In genomic region chr6:141482773-141483172, GRCh38 we compare ENCODE assay signal across 8 cellular contexts.
DNase-seq lines count a peak whose midpoint lies in the region; ATAC-seq, FAIRE-seq and TF ChIP-seq lines count a peak whose summit lies in the region.

No MANE protein-coding gene starts in this region.

- H3K27ac Mint-ChIP-seq in T-helper 17 cell (peak overlapping the region; percentile 95), endothelial cell (ENCODE audit: unreplicated experiment) (no peak overlapping the region)

- H3K36me3 ChIP-seq in A673 (ENCODE audit: insufficient read depth, low read length, poor library complexity, severe bottlenecking) (no peaks in the 10 kb centered on the region), HCT116 (ENCODE audit: control insufficient read depth in 1 of 2, insufficient read depth in 2 of 2, low read length in 2 of 2) (no peaks in the 10 kb centered on the region), kidney (ENCODE audit: control insufficient read depth in 1 of 2, insufficient read depth in 2 of 2, low read length in 2 of 2) (no peaks in the 10 kb centered on the region)

- no peaks in the 10 kb centered on the region for H3K9me3 Mint-ChIP-seq in endothelial cell (ENCODE audit: unreplicated experiment)

- H3K27ac ChIP-seq in A673 (ENCODE audit: low read depth, low read length, poor library complexity, severe bottlenecking) = peak overlapping the region; percentile 78
- H3K27ac ChIP-seq in HCT116 (ENCODE audit: low read depth, low read length) = no peak overlapping the region
- H3K27ac ChIP-seq in kidney (ENCODE audit: low read depth in 2 of 2, low read length in 2 of 2) = no peak overlapping the region

- peak overlapping the region; percentile 88 for H3K4me3 Mint-ChIP-seq in T-helper 17 cell
- H3K4me3 Mint-ChIP-seq in endothelial cell (ENCODE audit: unreplicated experiment) = no peak overlapping the region

- DNase-seq in A673 (ENCODE audit: low spot score) (peak; percentile 25), HCT116 (ENCODE audit: low read depth, low spot score) (no peak), T-helper 17 cell (no peak), kidney (no peak), ureter (ENCODE audit: low spot score) (no peak), endothelial cell (ENCODE audit: low spot score) (no peak), UCSD-AML1 (lab: John Stamatoyannopoulos, UW; ENCODE audit: unreplicated experiment) (no peak)

- peaks cover 21% of the 10 kb centered on the region for H3K4me1 ChIP-seq in A673 (ENCODE audit: insufficient read depth, low read length, poor library complexity, severe bottlenecking)
- H3K4me1 ChIP-seq in HCT116 (ENCODE audit: control insufficient read depth in 1 of 2, insufficient read depth in 2 of 2, low read length in 2 of 2) = peaks cover 0 to 8% of the 10 kb centered on the region in 2 experiments; a peak in 1 of 4 replicates
- H3K4me1 ChIP-seq in kidney (ENCODE audit: control insufficient read depth in 1 of 2, insufficient read depth in 1 of 2, low read depth in 1 of 2, low read length in 2 of 2) = peaks cover 0 to 2% of the 10 kb centered on the region in 2 donors

- intact Hi-C loops in A673 (cut with micrococcal nuclease; ENCODE audit: unreplicated experiment) = no loop called here
- intact Hi-C loops in HCT116 (cut with micrococcal nuclease) = no loop called here
- intact Hi-C loops in kidney (cut with DNase I) = no loop called here

- H3K9me3 ChIP-seq in A673 (ENCODE audit: low read depth, low read length, poor library complexity, severe bottlenecking) (no peaks in the 10 kb centered on the region), HCT116 (ENCODE audit: control insufficient read depth in 1 of 2, insufficient read depth in 1 of 2, low read depth in 1 of 2, low read length in 2 of 2) (no peaks in the 10 kb centered on the region), T-helper 17 cell (ENCODE audit: control insufficient read depth, low read length, poor library complexity, severe bottlenecking) (no peaks in the 10 kb centered on the region), kidney (ENCODE audit: control insufficient read depth in 1 of 2, low read length in 2 of 2) (no peaks in the 10 kb centered on the region)

- no peaks in the 10 kb centered on the region for H3K27me3 Mint-ChIP-seq in T-helper 17 cell
- no peaks in the 10 kb centered on the region for H3K27me3 Mint-ChIP-seq in endothelial cell (ENCODE audit: unreplicated experiment)

- H3K4me3 ChIP-seq in A673 (ENCODE audit: low read depth, low read length, poor library complexity, severe bottlenecking) (peak overlapping the region; percentile 23), HCT116 (replicated peaks in 1 of 2; ENCODE audit: low read depth in 1 of 2, low read length in 2 of 2) (no peak overlapping the region), kidney (ENCODE audit: low read length in 2 of 2) (peak overlapping the region; percentile 45 to 52)

- H3K36me3 Mint-ChIP-seq in T-helper 17 cell (ENCODE audit: low read depth) = peaks cover 4% of the 10 kb centered on the region
- no peaks in the 10 kb centered on the region for H3K36me3 Mint-ChIP-seq in endothelial cell (ENCODE audit: low read depth, unreplicated experiment)

- H3K9ac ChIP-seq in HCT116 (ENCODE audit: low read length) (no peak overlapping the region), kidney (ENCODE audit: low read length in 2 of 2) (no peak overlapping the region)

- no peaks in the 10 kb centered on the region for H3K79me2 ChIP-seq in HCT116 (ENCODE audit: insufficient read depth, low read length)

- CTCF ChIA-PET in A673 (lab: Charles Lee) = no interaction called here
- CTCF ChIA-PET in HCT116 (lab: Charles Lee) = no interaction called here

- TF ChIP-seq CTCF in A673 (conservative IDR thresholded peaks at IDR 0.05; ENCODE audit: low read depth, low read length) = no peak
- TF ChIP-seq CTCF in HCT116 (IDR thresholded peaks at IDR 0.05 in 2 of 3, conservative IDR thresholded peaks at IDR 0.05 in 1 of 3; ENCODE audit: borderline replicate concordance in 1 of 3, insufficient read depth in 1 of 3, low read depth in 2 of 3, low read length in 2 of 3) = no peak
- no peak for TF ChIP-seq CTCF in kidney (IDR thresholded peaks at IDR 0.05; ENCODE audit: borderline replicate concordance, extremely low read depth, insufficient read depth)
- TF ChIP-seq CTCF in endothelial cell (IDR thresholded peaks at IDR 0.05; ENCODE audit: unreplicated experiment) = no peak

- TF ChIP-seq RAD21 in HCT116 (IDR thresholded peaks at IDR 0.05; ENCODE audit: low read depth) = no peak

- H4K20me1 ChIP-seq in HCT116 (ENCODE audit: insufficient read depth) = no peaks in the 10 kb centered on the region

- POLR2A ChIA-PET in A673 (lab: Charles Lee; ENCODE audit: low non-redundant PET) (no interaction called here), HCT116 (lab: Charles Lee) (no interaction called here)

- no peak overlapping the region for H3K4me2 ChIP-seq in HCT116 (ENCODE audit: low read length)

- peak overlapping the region; percentile 12 for H2AFZ ChIP-seq in HCT116 (ENCODE audit: low read depth, low read length, poor library complexity, severe bottlenecking)

- RAD21 ChIA-PET in HCT116 (lab: Charles Lee; ENCODE audit: low non-redundant PET in 1 of 2, low total read pairs in 2 of 2, uncharacterized antibody in 2 of 2, unreplicated experiment in 2 of 2) = no interaction called here

- TF ChIP-seq POLR2A in HCT116 (IDR thresholded peaks at IDR 0.05; ENCODE audit: borderline replicate concordance, extremely low read depth, insufficient read depth, insufficient read length) = no peak

- no TSS peak for BruUV-seq in A673 (replicated peaks; lab: Mats Ljungman, UMichigan)
- no TSS peak for BruUV-seq in HCT116 (replicated peaks; lab: Mats Ljungman, UMichigan)

- ATAC-seq in HCT116 (no peak), T-helper 17 cell (no peak), GM21390 (IDR thresholded peaks at IDR 0.05; ENCODE audit: unreplicated experiment) (no peak)

- H3K4me1 Mint-ChIP-seq in T-helper 17 cell = peaks cover 17% of the 10 kb centered on the region
- no peaks in the 10 kb centered on the region for H3K4me1 Mint-ChIP-seq in endothelial cell (ENCODE audit: unreplicated experiment)

- no peak for FAIRE-seq in kidney (lab: Jason Lieb, UNC)

- H3K27me3 ChIP-seq in A673 (replicated peaks; ENCODE audit: insufficient read depth, low read depth, low read length, poor library complexity) (no peaks in the 10 kb centered on the region), HCT116 (ENCODE audit: insufficient read depth, low read length) (no peaks in the 10 kb centered on the region)

- no peaks in the 10 kb centered on the region for H3K9me2 ChIP-seq in HCT116 (ENCODE audit: insufficient read depth)

TF ChIP-seq in HCT116, 20 proteins besides CTCF, POLR2A, EP300 and RAD21:
- TF ChIP-seq YY1 (IDR thresholded peaks at IDR 0.05; ENCODE audit: extremely low read depth, insufficient replicate concordance, low read depth, low read length) = no peak

Comparison
In these comparisons a context has a peak if more than half of its experiments do, and no peak if none do; other contexts are left out.
1. H3K4me3 ChIP-seq: peak in A673 (single experiment) and kidney (2 of 2); none in HCT116 (0 of 2).